Comparison of ENCODE assay signal across 8 cellular contexts in the genomic region with DNA sequence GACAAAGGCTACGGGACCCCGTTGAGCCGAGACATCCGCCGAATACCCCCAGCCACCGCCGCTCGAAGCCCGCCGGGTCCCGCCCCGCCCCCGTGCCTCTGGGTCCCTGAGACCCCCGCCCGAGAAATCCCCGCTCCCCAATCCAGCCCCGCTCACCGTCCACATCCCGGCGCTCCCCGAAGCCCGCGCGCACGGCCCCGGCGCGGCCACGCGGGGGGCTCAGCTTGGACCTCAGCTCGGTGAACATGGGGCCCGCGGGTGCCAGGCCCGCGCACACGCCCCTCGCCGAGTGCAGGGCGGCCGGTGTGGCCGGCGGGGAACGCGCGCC. TPM values are rescaled to one million over a fixed set of nuclear protein-coding genes. Genes with fewer than 3 reads are reported as not detected.
A peak's percentile ranks its signal among the peaks of the same experiment; 100 is the strongest.
DNase-seq lines count a peak whose midpoint lies in the region; ATAC-seq and TF ChIP-seq lines count a peak whose summit lies in the region.

No MANE protein-coding gene starts in this region.

- CTCF ChIA-PET in activated CD4-positive, alpha-beta T cell treated with anti-CD3 and anti-CD28 coated beads for 36 hours (lab: Charles Lee), result interaction anchor here (0.5 to 2.5 kb wide), 9 partner anchors 12 to 142 kb away, joined by 3 to 32 read pairs (median 4); partner anchors contain the start of genes DNAJC5 and UCKL1

- TF ChIP-seq CTCF in adrenal gland (IDR thresholded peaks at IDR 0.05) (no peak), kidney epithelial cell (IDR thresholded peaks at IDR 0.05; ENCODE audit: insufficient read depth, low read length, poor library complexity, severe bottlenecking) (no peak), testis (IDR thresholded peaks at IDR 0.05) (no peak)

- H3K9me3 ChIP-seq in adrenal gland (replicated peaks in 1 of 3), result no peaks in the 10 kb centered on the region
- H3K9me3 ChIP-seq in testis, result no peaks in the 10 kb centered on the region

- no peaks in the 10 kb centered on the region for H3K27me3 ChIP-seq in adrenal gland
- H3K27me3 ChIP-seq in kidney epithelial cell (ENCODE audit: control insufficient read depth, insufficient read depth, low read length), result no peaks in the 10 kb centered on the region
- no peaks in the 10 kb centered on the region for H3K27me3 ChIP-seq in testis

- TF ChIP-seq POLR2A in adrenal gland (IDR thresholded peaks at IDR 0.05) (no peak), testis (IDR thresholded peaks at IDR 0.05) (no peak)

- peak overlapping the region; percentile 86 for H3K27ac Mint-ChIP-seq in activated CD4-positive, alpha-beta T cell treated with anti-CD3 and anti-CD28 coated beads for 36 hours

- H3K36me3 ChIP-seq in adrenal gland (replicated peaks in 1 of 2) (peaks cover 0 to 7% of the 10 kb centered on the region in 2 donors), kidney epithelial cell (ENCODE audit: control insufficient read depth, insufficient read depth, low read length) (no peaks in the 10 kb centered on the region), testis (ENCODE audit: low read depth, missing control alignments) (no peaks in the 10 kb centered on the region)

- DNase-seq in activated CD4-positive, alpha-beta T cell treated with anti-CD3 and anti-CD28 coated beads for 36 hours, result no peak
- no peak for DNase-seq in activated CD4-positive, alpha-beta T cell treated with anti-CD3 and anti-CD28 coated beads for 1 hour
- DNase-seq in adrenal gland (no peak), kidney epithelial cell (ENCODE audit: low read depth) (no peak), testis (no peak), inferior parietal cortex (ENCODE audit: extremely low spot score) (no peak), NCI-H446 treated with DMSO at 0.1 percent for 48 hours (lab: John Stamatoyannopoulos, UW) (no peak), cerebellum (ENCODE audit: low spot score) (no peak)

- peaks cover 31 to 40% of the 10 kb centered on the region in 2 donors for H3K4me1 ChIP-seq in adrenal gland (replicated peaks in 1 of 2)
- peaks cover 29% of the 10 kb centered on the region for H3K4me1 ChIP-seq in testis

- peak overlapping the region in 3 of 4 donors; percentile 18 to 74 (median 58) for H3K4me3 ChIP-seq in adrenal gland
- peak overlapping the region; percentile 54 for H3K4me3 ChIP-seq in kidney epithelial cell (ENCODE audit: low read depth, low read length)
- H3K4me3 ChIP-seq in testis, result peak overlapping the region; percentile 42 to 64

- H3K27ac ChIP-seq in adrenal gland (peak overlapping the region in 3 of 5 donors; percentile 46 to 94 (median 70)), testis (no peak overlapping the region)

- ATAC-seq in activated CD4-positive, alpha-beta T cell treated with anti-CD3 and anti-CD28 coated beads for 36 hours, result no peak

- WGBS in adrenal gland, 4 donors, result 1% methylated on average over 33 to 45 of the region's 45 CpGs; no CpG with 5 or more reads in 2 of the 4 donors
- no CpG with 5 or more reads among the region's 45 CpGs for WGBS in testis, 2 donors

- H3K4me1 Mint-ChIP-seq in activated CD4-positive, alpha-beta T cell treated with anti-CD3 and anti-CD28 coated beads for 36 hours, result peaks cover 62% of the 10 kb centered on the region

- peak overlapping the region; percentile 78 for H3K4me3 Mint-ChIP-seq in activated CD4-positive, alpha-beta T cell treated with anti-CD3 and anti-CD28 coated beads for 36 hours

- no peaks in the 10 kb centered on the region for H3K27me3 Mint-ChIP-seq in activated CD4-positive, alpha-beta T cell treated with anti-CD3 and anti-CD28 coated beads for 36 hours

- POLR2A ChIA-PET in activated CD4-positive, alpha-beta T cell treated with anti-CD3 and anti-CD28 coated beads for 36 hours (lab: Charles Lee), result interaction anchor here (0.6 kb wide), 1 partner anchor 40 kb away, joined by 9 read pairs; no protein-coding TSS in a partner anchor

- intact Hi-C loops in activated CD4-positive, alpha-beta T cell treated with anti-CD3 and anti-CD28 coated beads for 36 hours (cut with DNase I, micrococcal nuclease), result loop anchor here (2.0 to 10.0 kb wide), 3 partner anchors 244 to 764 kb away; partner anchors contain the start of genes LIME1 (in 1 of the 2), SLC2A4RG (in 1 of the 2) and YTHDF1 (in 1 of the 2)
- intact Hi-C loops in adrenal gland (cut with DNase I) (loop anchor here (5.0 to 10.0 kb wide), 3 partner anchors 194 to 442 kb away; partner anchors contain the start of gene PTK6 (in 1 of the 2)), testis (cut with DNase I; ENCODE audit: low total_unique reads) (loop anchor here (5.0 kb wide), 1 partner anchor 442 kb away; the partner anchor contains the start of gene PTK6)

- no peaks in the 10 kb centered on the region for H3K9me3 Mint-ChIP-seq in activated CD4-positive, alpha-beta T cell treated with anti-CD3 and anti-CD28 coated beads for 36 hours (ENCODE audit: low read depth)

- H3K36me3 Mint-ChIP-seq in activated CD4-positive, alpha-beta T cell treated with anti-CD3 and anti-CD28 coated beads for 36 hours (ENCODE audit: low read depth), result peaks cover 37% of the 10 kb centered on the region

RNA-seq across cellular contexts. Expression of gene SAMD10, which starts 0.3 kb away (rescaled TPM):
- 10 to 100 TPM; 25.4 to 30.7 TPM for total RNA-seq in activated CD4-positive, alpha-beta T cell treated with anti-CD3 and anti-CD28 coated beads for 36 hours
- total RNA-seq in adrenal gland, result 1 to 10 TPM; 1.1 to 8.8 (median 4.6) TPM
- 1 to 10 TPM; 1.7 to 8.4 (median 4.4) TPM for polyA plus RNA-seq in adrenal gland
- total RNA-seq in kidney epithelial cell, result 8.0 and 9.6 TPM in 2 replicates
- 10 to 100 TPM in 1 of 2 donors, 1 to 10 TPM in 1; 6.2 to 10.7 TPM for total RNA-seq in testis
- 3.9 TPM for polyA plus RNA-seq in testis (ENCODE audit: insufficient read depth, low read depth, low replicate concordance)
- 7.9 TPM for total RNA-seq in cerebellum

RNA-seq across cellular contexts. Expression of gene PRPF6, which starts 1.7 kb away (rescaled TPM):
- total RNA-seq in activated CD4-positive, alpha-beta T cell treated with anti-CD3 and anti-CD28 coated beads for 36 hours, result 10 to 100 TPM; 60.5 to 67.0 TPM
- total RNA-seq in adrenal gland, result 10 to 100 TPM; 51.6 to 73.9 (median 58.4) TPM
- polyA plus RNA-seq in adrenal gland, result 10 to 100 TPM; 48.3 to 49.8 (median 49.1) TPM
- 75.4 and 78.5 TPM in 2 replicates for total RNA-seq in kidney epithelial cell
- total RNA-seq in testis, result 100 to 1,000 TPM; 107 to 114 TPM
- polyA plus RNA-seq in testis (ENCODE audit: insufficient read depth, low read depth, low replicate concordance), result 106 TPM
- total RNA-seq in cerebellum, result 44.0 TPM

RNA-seq across cellular contexts. Expression of gene ZNF512B, which starts 9.5 kb away (rescaled TPM):
- 10 to 100 TPM; 12.6 to 13.1 TPM for total RNA-seq in activated CD4-positive, alpha-beta T cell treated with anti-CD3 and anti-CD28 coated beads for 36 hours
- total RNA-seq in adrenal gland, result 10 to 100 TPM in 6 of 8 donors, 1 to 10 TPM in 2; 8.5 to 24.7 (median 13.9) TPM
- polyA plus RNA-seq in adrenal gland, result 10 to 100 TPM in 2 of 3 donors, 1 to 10 TPM in 1; 3.5 to 39.4 (median 12.1) TPM
- total RNA-seq in kidney epithelial cell, result 10.8 TPM in 2 replicates
- 10 to 100 TPM; 24.5 to 27.6 TPM for total RNA-seq in testis
- 16.7 TPM for polyA plus RNA-seq in testis (ENCODE audit: insufficient read depth, low read depth, low replicate concordance)
- total RNA-seq in cerebellum, result 10.4 TPM

RNA-seq across cellular contexts. Expression of gene UCKL1, which starts 23.0 kb away (rescaled TPM):
- total RNA-seq in activated CD4-positive, alpha-beta T cell treated with anti-CD3 and anti-CD28 coated beads for 36 hours, result 10 to 100 TPM; 28.3 to 32.2 TPM
- 10 to 100 TPM; 14.9 to 56.8 (median 37.2) TPM for total RNA-seq in adrenal gland
- polyA plus RNA-seq in adrenal gland, result 100 to 1,000 TPM in 1 of 3 donors, 10 to 100 TPM in 2; 12.1 to 101 (median 91.3) TPM
- total RNA-seq in kidney epithelial cell, result 19.6 and 25.6 TPM in 2 replicates
- total RNA-seq in testis, result 10 to 100 TPM; 72.6 to 78.0 TPM
- 35.0 TPM for polyA plus RNA-seq in testis (ENCODE audit: insufficient read depth, low read depth, low replicate concordance)
- total RNA-seq in cerebellum, result 20.7 TPM

RNA-seq across cellular contexts. Expression of gene C20orf204, which starts 56.8 kb away (rescaled TPM):
- 1 to 10 TPM; 2.3 to 3.3 TPM for total RNA-seq in activated CD4-positive, alpha-beta T cell treated with anti-CD3 and anti-CD28 coated beads for 36 hours
- total RNA-seq in adrenal gland (1 to 10 TPM in 2 of 8 donors, under 1 TPM in 6; 0.13 to 1.9 (median 0.42) TPM), kidney epithelial cell (0.21 and 0.27 TPM in 2 replicates), testis (1 to 10 TPM; 4.5 to 8.3 TPM), cerebellum (3.8 TPM)
- polyA plus RNA-seq in adrenal gland (1 to 10 TPM in 2 of 3 donors, under 1 TPM in 1; 0.05 to 4.8 (median 1.6) TPM), testis (ENCODE audit: insufficient read depth, low read depth, low replicate concordance) (2.9 TPM)

Comparison
In these comparisons a context has a peak if more than half of its experiments do, and no peak if none do; other contexts are left out.
1. H3K27ac ChIP-seq: peak in adrenal gland (3 of 5); none in testis (0 of 2).
2. Peak in every context shown above with its lines, with median percentiles within 50 percentile points of each other: H3K4me3 ChIP-seq.